ENCODE assay signal across 1 cellular context in genomic region chr12:92070864-92071445, GRCh38.
TF ChIP-seq lines count a peak whose summit lies in the region.

No MANE protein-coding gene starts in this region.

TF ChIP-seq in HepG2, 621 proteins besides CTCF, POLR2A, EP300 and RAD21 (continued from another document and continues in another):
- TF ChIP-seq NFYB (CRISPR knock-in tag; IDR thresholded peaks at IDR 0.05), result no peak
- peak; percentile 95 for TF ChIP-seq ZNF124 (CRISPR knock-in tag; IDR thresholded peaks at IDR 0.05)
- TF ChIP-seq ZNF710 (CRISPR knock-in tag; IDR thresholded peaks at IDR 0.05; ENCODE audit: borderline replicate concordance), result peak; percentile 77; the same call in 1 of the 2 replicates
- no peak for TF ChIP-seq ZNF646 (CRISPR knock-in tag; IDR thresholded peaks at IDR 0.05)
- TF ChIP-seq MXD4 (CRISPR knock-in tag; IDR thresholded peaks at IDR 0.05), result 0 out of 2 replicates have a peak, but pooled peaks have one; percentile 50
- TF ChIP-seq JUND (CRISPR knock-in tag; IDR thresholded peaks at IDR 0.05), result peak; percentile 49; the same call in 1 of the 2 replicates
- no peak for TF ChIP-seq ZFX (CRISPR knock-in tag; IDR thresholded peaks at IDR 0.05; ENCODE audit: low read depth)
- no peak for TF ChIP-seq ZNF75D (CRISPR knock-in tag; IDR thresholded peaks at IDR 0.05; ENCODE audit: borderline replicate concordance)
- TF ChIP-seq HHEX (CRISPR knock-in tag; IDR thresholded peaks at IDR 0.05), result peak; percentile 72
- TF ChIP-seq HDAC2 (CRISPR knock-in tag; IDR thresholded peaks at IDR 0.05), result peak; percentile 92
- TF ChIP-seq ZNF558 (CRISPR knock-in tag; IDR thresholded peaks at IDR 0.05; ENCODE audit: borderline replicate concordance), result no peak
- TF ChIP-seq, protein P1, sequence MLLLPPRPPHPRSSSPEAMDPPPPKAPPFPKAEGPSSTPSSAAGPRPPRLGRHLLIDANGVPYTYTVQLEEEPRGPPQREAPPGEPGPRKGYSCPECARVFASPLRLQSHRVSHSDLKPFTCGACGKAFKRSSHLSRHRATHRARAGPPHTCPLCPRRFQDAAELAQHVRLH (CRISPR knock-in tag; IDR thresholded peaks at IDR 0.05; ENCODE audit: borderline replicate concordance, low read depth), result peak; percentile 78; the same call in 1 of the 2 replicates
- TF ChIP-seq CENPBD1 (CRISPR knock-in tag; IDR thresholded peaks at IDR 0.05; ENCODE audit: borderline replicate concordance, low read depth), result no peak
- TF ChIP-seq, protein P2, sequence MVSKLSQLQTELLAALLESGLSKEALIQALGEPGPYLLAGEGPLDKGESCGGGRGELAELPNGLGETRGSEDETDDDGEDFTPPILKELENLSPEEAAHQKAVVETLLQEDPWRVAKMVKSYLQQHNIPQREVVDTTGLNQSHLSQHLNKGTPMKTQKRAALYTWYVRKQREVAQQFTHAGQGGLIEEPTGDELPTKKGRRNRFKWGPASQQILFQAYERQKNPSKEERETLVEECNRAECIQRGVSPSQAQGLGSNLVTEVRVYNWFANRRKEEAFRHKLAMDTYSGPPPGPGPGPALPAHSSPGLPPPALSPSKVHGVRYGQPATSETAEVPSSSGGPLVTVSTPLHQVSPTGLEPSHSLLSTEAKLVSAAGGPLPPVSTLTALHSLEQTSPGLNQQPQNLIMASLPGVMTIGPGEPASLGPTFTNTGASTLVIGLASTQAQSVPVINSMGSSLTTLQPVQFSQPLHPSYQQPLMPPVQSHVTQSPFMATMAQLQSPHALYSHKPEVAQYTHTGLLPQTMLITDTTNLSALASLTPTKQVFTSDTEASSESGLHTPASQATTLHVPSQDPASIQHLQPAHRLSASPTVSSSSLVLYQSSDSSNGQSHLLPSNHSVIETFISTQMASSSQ (IDR thresholded peaks at IDR 0.05; ENCODE audit: low read depth), result peak; percentile 87
- TF ChIP-seq, protein P2 (CRISPR knock-in tag; IDR thresholded peaks at IDR 0.05; ENCODE audit: borderline replicate concordance), result peak; percentile 86
- peak; percentile 80 for TF ChIP-seq ZSCAN9 (CRISPR knock-in tag; IDR thresholded peaks at IDR 0.05; ENCODE audit: borderline replicate concordance)
- peak; percentile 70; the same call in 1 of the 2 replicates for TF ChIP-seq FOXP1 (IDR thresholded peaks at IDR 0.05)
- peak; percentile 97 for TF ChIP-seq FOXP1 (CRISPR knock-in tag; IDR thresholded peaks at IDR 0.05)
- TF ChIP-seq ZNF629 (CRISPR knock-in tag; conservative IDR thresholded peaks at IDR 0.05), result peak; percentile 24; the same call in 1 of the 2 replicates
- TF ChIP-seq ZNF121 (CRISPR knock-in tag; IDR thresholded peaks at IDR 0.05), result peak; percentile 23; the same call in 1 of the 2 replicates
- TF ChIP-seq NFKB2 (CRISPR knock-in tag; IDR thresholded peaks at IDR 0.05; ENCODE audit: borderline replicate concordance), result no peak
- peak; percentile 83; the same call in 1 of the 2 replicates for TF ChIP-seq GATA4 (IDR thresholded peaks at IDR 0.05; ENCODE audit: borderline replicate concordance, low read depth)
- no peak for TF ChIP-seq ZNF776 (CRISPR knock-in tag; IDR thresholded peaks at IDR 0.05)
- TF ChIP-seq ZNF552 (CRISPR knock-in tag; IDR thresholded peaks at IDR 0.05; ENCODE audit: borderline replicate concordance), result no peak
- no peak for TF ChIP-seq ZNF572 (CRISPR knock-in tag; IDR thresholded peaks at IDR 0.05)
- TF ChIP-seq ZNF724P (CRISPR knock-in tag; IDR thresholded peaks at IDR 0.05; ENCODE audit: borderline replicate concordance), result 0 out of 2 replicates have a peak, but pooled peaks have one; percentile 56
- no peak for TF ChIP-seq MAF1 (CRISPR knock-in tag; IDR thresholded peaks at IDR 0.05; ENCODE audit: borderline replicate concordance)
- no peak for TF ChIP-seq ZNF678 (CRISPR knock-in tag; IDR thresholded peaks at IDR 0.05)
- peak; percentile 59; the same call in 1 of the 2 replicates for TF ChIP-seq ZNF652 (CRISPR knock-in tag; IDR thresholded peaks at IDR 0.05; ENCODE audit: borderline replicate concordance, low read depth)
- no peak for TF ChIP-seq ZNF263 (CRISPR knock-in tag; IDR thresholded peaks at IDR 0.05)
- peak; percentile 96 for TF ChIP-seq DPF2 (CRISPR knock-in tag; IDR thresholded peaks at IDR 0.05; ENCODE audit: borderline replicate concordance, low read depth)
- no peak for TF ChIP-seq UBTF (CRISPR knock-in tag; IDR thresholded peaks at IDR 0.05)
- TF ChIP-seq NR0B2 (CRISPR knock-in tag; IDR thresholded peaks at IDR 0.05), result no peak
- no peak for TF ChIP-seq ADNP (CRISPR knock-in tag; IDR thresholded peaks at IDR 0.05)
- no peak for TF ChIP-seq CREB1 (IDR thresholded peaks at IDR 0.05)
- peak; percentile 75; the same call in 1 of the 2 replicates for TF ChIP-seq CREB1 (CRISPR knock-in tag; IDR thresholded peaks at IDR 0.05)
- no peak for TF ChIP-seq ZBTB1 (CRISPR knock-in tag; IDR thresholded peaks at IDR 0.05; ENCODE audit: borderline replicate concordance)
- no peak for TF ChIP-seq U2AF2 (IDR thresholded peaks at IDR 0.05; ENCODE audit: low read depth, low read length)
- TF ChIP-seq KDM4B (CRISPR knock-in tag; IDR thresholded peaks at IDR 0.05), result peak; percentile 92
- peak; percentile 27; the same call in 1 of the 2 replicates for TF ChIP-seq ZNF878 (CRISPR knock-in tag; IDR thresholded peaks at IDR 0.05)
- peak in 1 of 2 experiments; percentile 86; a peak in 1 of 4 replicates for TF ChIP-seq KLF16 (CRISPR knock-in tag; IDR thresholded peaks at IDR 0.05)
- TF ChIP-seq ZNF337 (CRISPR knock-in tag; IDR thresholded peaks at IDR 0.05; ENCODE audit: borderline replicate concordance, low read depth), result no peak
- TF ChIP-seq DZIP1 (CRISPR knock-in tag; IDR thresholded peaks at IDR 0.05), result no peak
- TF ChIP-seq SRF (IDR thresholded peaks at IDR 0.05; ENCODE audit: low read depth, low read length), result no peak
- no peak for TF ChIP-seq ZNF256 (CRISPR knock-in tag; conservative IDR thresholded peaks at IDR 0.05)
- TF ChIP-seq TARDBP (CRISPR knock-in tag; IDR thresholded peaks at IDR 0.05), result peak; percentile 86
- TF ChIP-seq XRCC5 (optimal IDR thresholded peaks at IDR 0.05; ENCODE audit: low read length), result no peak
- TF ChIP-seq ZNF432 (CRISPR knock-in tag; IDR thresholded peaks at IDR 0.05; ENCODE audit: borderline replicate concordance), result no peak
- peak; percentile 96 for TF ChIP-seq ZNF317 (CRISPR knock-in tag; IDR thresholded peaks at IDR 0.05)
- peak; percentile 84 for TF ChIP-seq KAT8 (CRISPR knock-in tag; IDR thresholded peaks at IDR 0.05)
